Comparison of ENCODE assay signal across 21 cellular contexts in genomic region chr21:42294273-42294880, GRCh38. TPM values are rescaled to one million over a fixed set of nuclear protein-coding genes. Genes with fewer than 3 reads are reported as not detected.
A peak's percentile ranks its signal among the peaks of the same experiment; 100 is the strongest.
DNase-seq lines count a peak whose midpoint lies in the region; ATAC-seq and TF ChIP-seq lines count a peak whose summit lies in the region.
"Had no signal": no experiment of that assay in that cellular context is flagged by ENCODE, and none has a peak within 500 bp of the region (broad histone marks: within the 10 kb centered on the region; RNA-seq: fewer than 3 reads in every experiment).

No MANE protein-coding gene starts in this region.

- H3K4me1 ChIP-seq in neuronal stem cell (ENCODE audit: control insufficient read depth in 2 of 2, insufficient read depth in 1 of 2, low read depth in 1 of 2, low read length in 2 of 2) (peaks cover 0 to 7% of the 10 kb centered on the region in 2 donors), upper lobe of right lung (no peaks in the 10 kb centered on the region)
- H3K4me1 ChIP-seq: BE2C had no signal

- no peak overlapping the region for H3K4me2 ChIP-seq in neuronal stem cell (ENCODE audit: insufficient read depth, low read length, poor library complexity, severe bottlenecking)

- H3K9me3 Mint-ChIP-seq in activated naive CD4-positive, alpha-beta T cell treated with anti-CD3 and anti-CD28 coated beads, Interleukin-2, amount 10 ng/mL, durations not matched to agents 7 days and 5 days = no peaks in the 10 kb centered on the region
- peaks cover 0 to 5% (median 0%) of the 10 kb centered on the region in 5 experiments for H3K9me3 Mint-ChIP-seq in brain
- H3K9me3 Mint-ChIP-seq: CD8-positive, alpha-beta memory T cell; H9 had no signal

- intact Hi-C loops in upper lobe of right lung (cut with DNase I) = no loop called here

- peak overlapping the region; percentile 65 for H3K18ac ChIP-seq in neuronal stem cell (ENCODE audit: low read length)

- no peak for DNase-seq in activated naive CD4-positive, alpha-beta T cell treated with anti-CD3 and anti-CD28 coated beads, Interleukin-2, amount 10 ng/mL, durations not matched to agents 7 days and 5 days
- DNase-seq in activated naive CD4-positive, alpha-beta T cell treated with anti-CD3 and anti-CD28 coated beads, Interleukin-2, amount 50 U/mL, for 16 hours = no peak
- DNase-seq in neuronal stem cell (ENCODE audit: low spot score) (no peak), upper lobe of right lung (no peak), T1000 (lab: John Stamatoyannopoulos, UW) (no peak)
- DNase-seq: ACHN; BE2C; C1 segment of cervical spinal cord; CD4-positive, CD25-positive, alpha-beta regulatory T cell; CD8-positive, alpha-beta memory T cell; COR-L47; DMS 273 treated with DMSO at 0.1 percent for 48 hours; DMS53; DND-41; EL; H9 had no signal

- whole genome bisulfite sequencing in neuronal stem cell (ENCODE audit: extremely low coverage in 2 of 2, insufficient read length in 2 of 2, insufficient replicate concordance in 1 of 2), 2 donors = no CpG with 5 or more reads among the region's 22 CpGs

- H3K23ac ChIP-seq in neuronal stem cell (ENCODE audit: low read depth, low read length, poor library complexity) = peak overlapping the region; percentile 19

- H3K4me3 Mint-ChIP-seq in activated naive CD4-positive, alpha-beta T cell treated with anti-CD3 and anti-CD28 coated beads, Interleukin-2, amount 10 ng/mL, durations not matched to agents 7 days and 5 days = no peak overlapping the region
- no peak overlapping the region for H3K4me3 Mint-ChIP-seq in brain
- H3K4me3 Mint-ChIP-seq: CD4-positive, CD25-positive, alpha-beta regulatory T cell; H9 had no signal

- TF ChIP-seq CTCF in brain (conservative IDR thresholded peaks at IDR 0.05) (no peak), upper lobe of right lung (IDR thresholded peaks at IDR 0.05) (no peak)

- H3K9me3 ChIP-seq in neuronal stem cell (replicated peaks in 1 of 2; ENCODE audit: control insufficient read depth in 2 of 2, insufficient read depth in 1 of 2, low read depth in 1 of 2, low read length in 2 of 2) (peaks cover 0 to 6% of the 10 kb centered on the region in 2 donors), upper lobe of right lung (no peaks in the 10 kb centered on the region)
- H3K9me3 ChIP-seq: BE2C had no signal

- H3K27ac ChIP-seq in neuronal stem cell (replicated peaks; ENCODE audit: low read length) (no peak overlapping the region), upper lobe of right lung (no peak overlapping the region)

- H2AK5ac ChIP-seq in neuronal stem cell (ENCODE audit: low read depth, low read length) = peak overlapping the region; percentile 43

- H3K36me3 Mint-ChIP-seq in activated naive CD4-positive, alpha-beta T cell treated with anti-CD3 and anti-CD28 coated beads, Interleukin-2, amount 10 ng/mL, durations not matched to agents 7 days and 5 days = peaks cover 14% of the 10 kb centered on the region
- H3K36me3 Mint-ChIP-seq in brain = peaks cover 30% of the 10 kb centered on the region

- H2BK5ac ChIP-seq in neuronal stem cell (ENCODE audit: low read length) = no peak overlapping the region

- H3K36me3 ChIP-seq in neuronal stem cell (replicated peaks in 1 of 2; ENCODE audit: control insufficient read depth in 2 of 2, insufficient read depth in 2 of 2, low read length in 2 of 2) = peaks cover 0 to 2% of the 10 kb centered on the region in 2 donors
- peaks cover 7% of the 10 kb centered on the region for H3K36me3 ChIP-seq in upper lobe of right lung

- no peaks in the 10 kb centered on the region for H3K79me1 ChIP-seq in neuronal stem cell (ENCODE audit: low read depth, low read length)

- H3K9ac ChIP-seq in neuronal stem cell (ENCODE audit: low read depth, low read length, poor library complexity) = no peak overlapping the region

- H3K27me3 Mint-ChIP-seq in activated naive CD4-positive, alpha-beta T cell treated with anti-CD3 and anti-CD28 coated beads, Interleukin-2, amount 10 ng/mL, durations not matched to agents 7 days and 5 days = no peaks in the 10 kb centered on the region
- H3K27me3 Mint-ChIP-seq in brain = no peaks in the 10 kb centered on the region
- H3K27me3 Mint-ChIP-seq: CD4-positive, CD25-positive, alpha-beta regulatory T cell had no signal

- no peak overlapping the region for H3K4me3 ChIP-seq in neuronal stem cell (ENCODE audit: low read length in 2 of 2)
- H3K4me3 ChIP-seq in upper lobe of right lung = no peak overlapping the region
- H3K4me3 ChIP-seq: GM12878 had no signal

- ATAC-seq in upper lobe of right lung = no peak
- ATAC-seq: GM12878, HepG2 had no signal

- H3K4ac ChIP-seq in neuronal stem cell (ENCODE audit: low read length) = no peak overlapping the region

- H3K4me1 Mint-ChIP-seq in activated naive CD4-positive, alpha-beta T cell treated with anti-CD3 and anti-CD28 coated beads, Interleukin-2, amount 10 ng/mL, durations not matched to agents 7 days and 5 days = peaks cover 13% of the 10 kb centered on the region
- H3K4me1 Mint-ChIP-seq in brain = peaks cover 12% of the 10 kb centered on the region
- H3K4me1 Mint-ChIP-seq: CD4-positive, CD25-positive, alpha-beta regulatory T cell had no signal

- H3K27ac Mint-ChIP-seq in activated naive CD4-positive, alpha-beta T cell treated with anti-CD3 and anti-CD28 coated beads, Interleukin-2, amount 10 ng/mL, durations not matched to agents 7 days and 5 days = peak overlapping the region; percentile 39
- peak overlapping the region in 3 of 5 experiments; percentile 48 to 84 (median 66) for H3K27ac Mint-ChIP-seq in brain
- H3K27ac Mint-ChIP-seq: CD4-positive, CD25-positive, alpha-beta regulatory T cell; CD8-positive, alpha-beta memory T cell; H9 had no signal

- H2BK120ac ChIP-seq in neuronal stem cell (ENCODE audit: low read depth, low read length) = no peak overlapping the region

- no peak overlapping the region for H2AFZ ChIP-seq in neuronal stem cell (ENCODE audit: low read length)

- H2BK12ac ChIP-seq in neuronal stem cell (ENCODE audit: low read length) = no peak overlapping the region

- H3K27me3 ChIP-seq in neuronal stem cell (ENCODE audit: control insufficient read depth in 3 of 3, insufficient read depth in 3 of 3, low read depth in 1 of 3, low read length in 3 of 3) (peaks cover 0 to 4% (median 0%) of the 10 kb centered on the region in 3 experiments), upper lobe of right lung (no peaks in the 10 kb centered on the region)
- H3K27me3 ChIP-seq: BE2C had no signal

- CTCF ChIA-PET in activated naive CD4-positive, alpha-beta T cell treated with anti-CD3 and anti-CD28 coated beads, Interleukin-2, amount 10 ng/mL, durations not matched to agents 7 days and 5 days (lab: Charles Lee) = no interaction called here

- H4K8ac ChIP-seq in neuronal stem cell (ENCODE audit: low read depth, low read length) = no peak overlapping the region

- peak overlapping the region; percentile 75 for H4K91ac ChIP-seq in neuronal stem cell (ENCODE audit: low read depth, low read length, poor library complexity)

- H2BK15ac ChIP-seq in neuronal stem cell (ENCODE audit: low read length) = no peak overlapping the region

- H3K14ac ChIP-seq in neuronal stem cell (ENCODE audit: low read length) = no peak overlapping the region

RNA-seq across cellular contexts. Expression of gene TFF3, which starts 20.8 kb away (rescaled TPM):
- 59.5 TPM for polyA plus RNA-seq in brain (ENCODE audit: insufficient read depth, low read depth, low replicate concordance)
- polyA plus RNA-seq in neuronal stem cell (2013, experiment 1 of 2) = not detected
- polyA plus RNA-seq in neuronal stem cell (2013, experiment 2 of 2) = 0.15 TPM
- total RNA-seq in upper lobe of right lung = 19.6 TPM
- total RNA-seq: CD4-positive, CD25-positive, alpha-beta regulatory T cell; CD8-positive, alpha-beta memory T cell; G401; GM12878 had no signal
- polyA plus RNA-seq: CD4-positive, CD25-positive, alpha-beta regulatory T cell; CD8-positive, alpha-beta memory T cell; GM12878 had no signal

RNA-seq across cellular contexts. Expression of gene TFF2, which starts 56.4 kb away (rescaled TPM):
- not detected for polyA plus RNA-seq in brain (ENCODE audit: insufficient read depth, low read depth, low replicate concordance)
- polyA plus RNA-seq in neuronal stem cell (2013, experiment 1 of 2) = not detected
- not detected for polyA plus RNA-seq in neuronal stem cell (2013, experiment 2 of 2)
- not detected for total RNA-seq in upper lobe of right lung
- total RNA-seq: CD4-positive, CD25-positive, alpha-beta regulatory T cell; CD8-positive, alpha-beta memory T cell; G401; GM12878; H1; H9; HepG2 had no signal
- polyA plus RNA-seq: CD4-positive, CD25-positive, alpha-beta regulatory T cell; CD8-positive, alpha-beta memory T cell; H1 had no signal
